16 cellular contexts compared by ENCODE assay signal in genomic region chr20:59682603-59683002, GRCh38.
DNase-seq lines count a peak whose midpoint lies in the region; ATAC-seq and TF ChIP-seq lines count a peak whose summit lies in the region.
"Had no signal": no experiment of that assay in that cellular context is flagged by ENCODE, and none has a peak within 500 bp of the region (broad histone marks: within the 10 kb centered on the region; RNA-seq: fewer than 3 reads in every experiment).

No MANE protein-coding gene starts in this region.

- ATAC-seq in right cardiac atrium, result no peak
- no peak for ATAC-seq in stimulated activated naive B cell treated with anti-CD40 and anti-IgM and Interleukin-4, amounts not matched to agents 10 μg/mL and 1 μg/mL and 100 μg/mL, for 72 hours (replicated peaks)
- ATAC-seq in HG03095 (IDR thresholded peaks at IDR 0.05; ENCODE audit: unreplicated experiment), result no peak
- ATAC-seq: A549; CD8-positive, alpha-beta T cell had no signal

- TF ChIP-seq CTCF in right atrium auricular region (IDR thresholded peaks at IDR 0.05) (no peak), dorsolateral prefrontal cortex (IDR thresholded peaks at IDR 0.05 in 54 of 56, conservative IDR thresholded peaks at IDR 0.05 in 2 of 56; ENCODE audit: low read depth in 1 of 56, partially characterized antibody in 56 of 56) (no peak)

- intact Hi-C loops in right cardiac atrium (cut with DNase I), result no loop called here
- intact Hi-C loops in dorsolateral prefrontal cortex (cut with DNase I), result no loop called here

- H3K4me1 ChIP-seq in right atrium auricular region (no peaks in the 10 kb centered on the region), right cardiac atrium (ENCODE audit: control insufficient read depth, insufficient read depth, low read length) (no peaks in the 10 kb centered on the region)
- H3K4me1 ChIP-seq: A549 had no signal

- H3K9me3 ChIP-seq in right atrium auricular region (no peaks in the 10 kb centered on the region), right cardiac atrium (ENCODE audit: control insufficient read depth, low read length) (no peaks in the 10 kb centered on the region)
- H3K9me3 ChIP-seq: A549 had no signal

- 82% methylated on average over 10 of the region's 10 CpGs for WGBS in right cardiac atrium

- H3K4me3 ChIP-seq in right atrium auricular region (no peak overlapping the region), right cardiac atrium (ENCODE audit: low read length) (no peak overlapping the region), dorsolateral prefrontal cortex (no peak overlapping the region)
- H3K4me3 ChIP-seq: A549 had no signal

- H3K27me3 Mint-ChIP-seq in stimulated activated naive B cell treated with anti-CD40 and anti-IgM and Interleukin-4, amounts not matched to agents 10 μg/mL and 1 μg/mL and 100 μg/mL, for 72 hours, result peaks cover 9 to 15% of the 10 kb centered on the region in 2 donors

- no peaks in the 10 kb centered on the region for H3K36me3 Mint-ChIP-seq in stimulated activated naive B cell treated with anti-CD40 and anti-IgM and Interleukin-4, amounts not matched to agents 10 μg/mL and 1 μg/mL and 100 μg/mL, for 72 hours
- H3K36me3 Mint-ChIP-seq: CD8-positive, alpha-beta T cell had no signal

- DNase-seq in right atrium auricular region (ENCODE audit: low spot score) (peak; percentile 23), right cardiac atrium (no peak), dorsolateral prefrontal cortex (peak in 1 of 10 donors; percentile 38), midbrain (lab: John Stamatoyannopoulos, UW) (peak; percentile 37), NK-92 (lab: John Stamatoyannopoulos, UW; ENCODE audit: unreplicated experiment) (no peak)
- no peak for DNase-seq in stimulated activated naive B cell treated with anti-CD40 and anti-IgM and Interleukin-4, amounts not matched to agents 10 μg/mL and 1 μg/mL and 100 μg/mL, for 72 hours
- DNase-seq in stimulated activated CD4-positive, alpha-beta T cell treated with anti-CD3 and anti-CD28 coated beads, Interleukin-4, amount 100 ng/mL, for 1 hour, result no peak
- DNase-seq: AML-193; Calu3; CD8-positive, alpha-beta T cell; DMS79 treated with DMSO at 0.1 percent for 48 hours; GF-D8; H9 had no signal

- no peak overlapping the region for H3K4me3 Mint-ChIP-seq in stimulated activated naive B cell treated with anti-CD40 and anti-IgM and Interleukin-4, amounts not matched to agents 10 μg/mL and 1 μg/mL and 100 μg/mL, for 72 hours
- H3K4me3 Mint-ChIP-seq: CD8-positive, alpha-beta T cell; H9 had no signal

- no peaks in the 10 kb centered on the region for H3K4me1 Mint-ChIP-seq in stimulated activated naive B cell treated with anti-CD40 and anti-IgM and Interleukin-4, amounts not matched to agents 10 μg/mL and 1 μg/mL and 100 μg/mL, for 72 hours
- H3K4me1 Mint-ChIP-seq: H9 had no signal

- H3K27ac ChIP-seq in right atrium auricular region (no peak overlapping the region), right cardiac atrium (ENCODE audit: low read length) (no peak overlapping the region), dorsolateral prefrontal cortex (peak overlapping the region in 55 of 59 donors; percentile 3 to 85 (median 64))
- H3K27ac ChIP-seq: 22Rv1, A549 had no signal

- no peaks in the 10 kb centered on the region for H3K27me3 ChIP-seq in right atrium auricular region
- no peaks in the 10 kb centered on the region for H3K27me3 ChIP-seq in right cardiac atrium (ENCODE audit: control insufficient read depth, insufficient read depth)
- no peaks in the 10 kb centered on the region for H3K27me3 ChIP-seq in dorsolateral prefrontal cortex

- no peak overlapping the region for H3K27ac Mint-ChIP-seq in stimulated activated naive B cell treated with anti-CD40 and anti-IgM and Interleukin-4, amounts not matched to agents 10 μg/mL and 1 μg/mL and 100 μg/mL, for 72 hours
- H3K27ac Mint-ChIP-seq: CD8-positive, alpha-beta T cell; H9 had no signal

- no peaks in the 10 kb centered on the region for H3K9me3 Mint-ChIP-seq in stimulated activated naive B cell treated with anti-CD40 and anti-IgM and Interleukin-4, amounts not matched to agents 10 μg/mL and 1 μg/mL and 100 μg/mL, for 72 hours
- H3K9me3 Mint-ChIP-seq: CD8-positive, alpha-beta T cell had no signal

- H3K36me3 ChIP-seq in right atrium auricular region, result no peaks in the 10 kb centered on the region

Comparison
In these comparisons a context has a peak if more than half of its experiments do, and no peak if none do; other contexts are left out.
1. DNase-seq: peak in right atrium auricular region (single experiment) and midbrain (single experiment); none in right cardiac atrium (0 of 3), stimulated activated naive B cell treated with anti-CD40 and anti-IgM and Interleukin-4, amounts not matched to agents 10 μg/mL and 1 μg/mL and 100 μg/mL, for 72 hours (single experiment), stimulated activated CD4-positive, alpha-beta T cell treated with anti-CD3 and anti-CD28 coated beads, Interleukin-4, amount 100 ng/mL, for 1 hour (single experiment) and NK-92 (single experiment).
2. H3K27ac ChIP-seq: peak in dorsolateral prefrontal cortex (55 of 59); none in right atrium auricular region (0 of 2) and right cardiac atrium (single experiment).